ENCODE assay signal across 1 cellular context in the genomic region with DNA sequence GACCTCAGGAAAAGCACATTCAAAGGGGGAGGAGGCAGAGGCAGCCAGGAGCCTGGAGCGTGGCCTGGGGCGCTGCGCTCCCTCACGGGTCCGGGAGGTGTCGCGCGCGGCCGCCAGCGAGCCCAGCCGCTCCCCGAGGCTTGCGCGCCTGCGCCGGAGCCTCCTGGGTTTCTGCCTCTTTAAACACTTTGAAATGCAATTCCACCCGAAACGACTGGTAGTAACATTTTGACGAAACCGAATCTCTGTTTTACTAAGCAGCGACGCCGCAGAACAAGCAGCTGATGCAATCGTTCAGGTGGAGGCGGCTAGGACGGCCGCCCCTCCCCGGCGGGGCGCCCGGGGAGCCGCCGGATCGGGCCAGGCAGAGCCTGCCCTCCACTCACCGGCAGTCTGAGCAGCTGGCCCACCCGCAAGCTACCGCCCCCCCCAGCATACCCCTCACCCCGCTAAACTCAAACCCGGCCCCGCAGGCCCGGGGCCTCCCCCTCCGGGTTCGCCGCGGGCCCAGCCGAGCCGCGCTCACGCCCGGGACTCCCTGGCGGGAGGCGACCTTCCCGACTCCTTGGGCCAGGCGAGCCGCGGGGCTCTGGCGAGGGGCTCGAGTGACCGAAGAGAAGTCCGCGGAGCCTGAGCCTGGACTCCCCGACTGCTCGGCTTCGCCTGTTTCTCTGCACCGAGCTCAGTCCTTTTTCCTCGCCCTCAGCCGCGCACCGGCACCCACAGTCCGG.
TF ChIP-seq lines count a peak whose summit lies in the region.

No MANE protein-coding gene starts in this region.

TF ChIP-seq in HepG2, 621 proteins besides CTCF, POLR2A, EP300 and RAD21 (continued from another document):
- peak; percentile 33; the same call in 1 of the 2 replicates for TF ChIP-seq RNF2 (conservative IDR thresholded peaks at IDR 0.05; ENCODE audit: low read depth)
